ENCODE assay signal across 27 cellular contexts in genomic region chr9:101966706-101967105, GRCh38.
"Had no signal": no experiment of that assay in that cellular context is flagged by ENCODE, and none has a peak within 500 bp of the region (broad histone marks: within the 10 kb centered on the region; RNA-seq: fewer than 3 reads in every experiment).

No MANE protein-coding gene starts in this region.

- ATAC-seq: activated CD4-positive, alpha-beta T cell treated with anti-CD3 and anti-CD28 coated beads for 36 hours; activated naive CD4-positive, alpha-beta T cell treated with anti-CD3 and anti-CD28 coated beads, Interleukin-2, amount 50 U/mL, for 72 hours; activated T-cell treated with anti-CD3 and anti-CD28 coated beads, Interleukin-2, amount 50 U/mL, for 72 hours; gastroesophageal sphincter had no signal

- H3K9me3 ChIP-seq: ascending aorta, breast epithelium, colonic mucosa, esophagus squamous epithelium, gastroesophageal sphincter had no signal

- DNase-seq: activated CD4-positive, alpha-beta memory T cell treated with anti-CD3 and anti-CD28 coated beads, Interleukin-2, amount 10 ng/mL, durations not matched to agents 7 days and 5 days; activated CD4-positive, alpha-beta T cell treated with anti-CD3 and anti-CD28 coated beads for 36 hours; activated CD4-positive, alpha-beta T cell treated with anti-CD3 and anti-CD28 coated beads, Interleukin-2, amount 10 ng/mL, durations not matched to agents 24 days and 14 days; activated CD4-positive, CD25-positive, alpha-beta regulatory T cell; activated CD4-positive, CD25-positive, alpha-beta regulatory T cell treated with anti-CD3 and anti-CD28 coated beads, Interleukin-2, amount 50 U/mL, for 72 hours; activated CD8-positive, alpha-beta memory T cell treated with anti-CD3 and anti-CD28 coated beads, Interleukin-2, amount 50 U/mL, for 48 hours; activated gamma-delta T cell; activated naive CD4-positive, alpha-beta T cell; activated naive CD4-positive, alpha-beta T cell treated with anti-CD3 and anti-CD28 coated beads, Interleukin-2, amount 10 ng/mL, durations not matched to agents 7 days and 5 days; activated naive CD8-positive, alpha-beta T cell treated with anti-CD3 and anti-CD28 coated beads, Interleukin-2, amount 10 ng/mL, durations not matched to agents 7 days and 5 days; activated T-cell treated with anti-CD3 and anti-CD28 coated beads for 4 hours; activated T-cell treated with anti-CD3 and anti-CD28 coated beads, Interleukin-2, amount 50 U/mL, for 24 hours; activated T-cell treated with anti-CD3 and anti-CD28 coated beads, Interleukin-2, amount 50 U/mL, for 72 hours; central memory CD4-positive, alpha-beta T cell; cerebellar nuclear complex; colonic mucosa; effector CD8-positive, alpha-beta T cell; esophagus squamous epithelium; foreskin melanocyte; T-helper 1 cell; T-helper 2 cell had no signal

- H3K4me1 ChIP-seq: ascending aorta, breast epithelium, colonic mucosa, esophagus squamous epithelium, gastroesophageal sphincter had no signal

- H3K4me3 ChIP-seq: ascending aorta, breast epithelium, cardiac muscle cell, colonic mucosa, esophagus squamous epithelium, gastroesophageal sphincter had no signal

- H3K27me3 ChIP-seq: ascending aorta, breast epithelium, cardiac muscle cell, colonic mucosa, esophagus squamous epithelium, gastroesophageal sphincter had no signal

- H3K36me3 ChIP-seq: ascending aorta, breast epithelium, cardiac muscle cell, colonic mucosa, esophagus squamous epithelium, gastroesophageal sphincter had no signal

- H3K27ac ChIP-seq: ascending aorta, breast epithelium, cardiac muscle cell, colonic mucosa, epithelial cell of prostate, esophagus squamous epithelium, gastroesophageal sphincter had no signal
